In the genomic region with DNA sequence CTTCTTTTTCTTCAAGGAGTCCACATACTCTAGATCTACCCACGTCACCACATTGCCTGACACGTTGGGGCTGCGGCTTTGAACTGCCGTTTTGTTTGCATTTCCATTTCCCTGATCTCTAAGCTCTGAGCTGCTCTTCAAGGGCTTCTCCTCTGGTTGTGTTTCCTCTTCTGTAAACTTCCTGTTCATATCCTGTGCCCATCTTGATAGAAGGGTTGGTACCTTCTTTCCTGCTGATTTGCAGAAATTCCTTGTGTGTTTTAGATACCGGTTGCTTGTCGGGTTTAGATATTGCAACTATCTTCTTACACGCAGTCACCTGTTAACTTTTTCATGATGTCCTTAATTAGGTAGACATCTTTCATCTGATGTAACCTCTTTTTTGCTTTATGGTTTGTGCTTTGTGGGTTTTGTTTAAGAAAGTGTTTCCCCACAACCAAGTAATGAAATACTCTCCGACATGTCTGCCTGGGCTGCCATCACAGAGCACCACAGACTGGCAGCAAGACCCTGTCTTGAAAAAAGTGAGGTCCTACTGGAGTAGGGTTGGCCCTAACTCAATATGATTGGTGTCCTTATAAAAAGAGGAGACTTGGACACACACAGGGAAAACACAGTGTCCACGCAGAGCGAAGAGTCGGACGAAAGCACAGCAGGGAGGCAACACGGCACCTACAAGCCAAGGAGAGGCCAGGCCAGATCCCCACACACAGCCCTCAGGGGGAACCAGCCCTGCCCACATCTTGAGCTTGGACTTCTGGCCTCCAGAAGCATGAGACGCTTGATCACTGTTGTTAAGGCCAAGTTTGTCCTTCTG, we compare ENCODE assay signal across 1 cellular context.
TF ChIP-seq lines count a peak whose summit lies in the region.

No MANE protein-coding gene starts in this region.

TF ChIP-seq in HepG2, 621 proteins besides CTCF, POLR2A, EP300 and RAD21 (continued from another document and continues in another):
- TF ChIP-seq THAP9 (CRISPR knock-in tag; IDR thresholded peaks at IDR 0.05; ENCODE audit: borderline replicate concordance): no peak
- TF ChIP-seq HDAC1 (CRISPR knock-in tag; IDR thresholded peaks at IDR 0.05): peak; percentile 68; the same call in 1 of the 2 replicates
- TF ChIP-seq RAD51 (IDR thresholded peaks at IDR 0.05; ENCODE audit: borderline replicate concordance): no peak
- no peak for TF ChIP-seq ZNF354B (CRISPR knock-in tag; IDR thresholded peaks at IDR 0.05)
- TF ChIP-seq IRF2 (CRISPR knock-in tag; IDR thresholded peaks at IDR 0.05): 0 out of 2 replicates have a peak, but pooled peaks have one; percentile 39
- no peak for TF ChIP-seq HOXA9 (CRISPR knock-in tag; IDR thresholded peaks at IDR 0.05; ENCODE audit: borderline replicate concordance)
- TF ChIP-seq SALL2 (CRISPR knock-in tag; IDR thresholded peaks at IDR 0.05): no peak
- TF ChIP-seq KMT2A (CRISPR knock-in tag; IDR thresholded peaks at IDR 0.05): no peak
- TF ChIP-seq ZNF329 (CRISPR knock-in tag; IDR thresholded peaks at IDR 0.05; ENCODE audit: low read depth): no peak
- TF ChIP-seq, protein P1, sequence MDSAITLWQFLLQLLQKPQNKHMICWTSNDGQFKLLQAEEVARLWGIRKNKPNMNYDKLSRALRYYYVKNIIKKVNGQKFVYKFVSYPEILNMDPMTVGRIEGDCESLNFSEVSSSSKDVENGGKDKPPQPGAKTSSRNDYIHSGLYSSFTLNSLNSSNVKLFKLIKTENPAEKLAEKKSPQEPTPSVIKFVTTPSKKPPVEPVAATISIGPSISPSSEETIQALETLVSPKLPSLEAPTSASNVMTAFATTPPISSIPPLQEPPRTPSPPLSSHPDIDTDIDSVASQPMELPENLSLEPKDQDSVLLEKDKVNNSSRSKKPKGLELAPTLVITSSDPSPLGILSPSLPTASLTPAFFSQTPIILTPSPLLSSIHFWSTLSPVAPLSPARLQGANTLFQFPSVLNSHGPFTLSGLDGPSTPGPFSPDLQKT (CRISPR knock-in tag; IDR thresholded peaks at IDR 0.05; ENCODE audit: borderline replicate concordance): no peak
- no peak for TF ChIP-seq ATRX (CRISPR knock-in tag; IDR thresholded peaks at IDR 0.05; ENCODE audit: borderline replicate concordance)
- no peak for TF ChIP-seq ZBTB7A (CRISPR knock-in tag; IDR thresholded peaks at IDR 0.05)
- TF ChIP-seq, protein P2, sequence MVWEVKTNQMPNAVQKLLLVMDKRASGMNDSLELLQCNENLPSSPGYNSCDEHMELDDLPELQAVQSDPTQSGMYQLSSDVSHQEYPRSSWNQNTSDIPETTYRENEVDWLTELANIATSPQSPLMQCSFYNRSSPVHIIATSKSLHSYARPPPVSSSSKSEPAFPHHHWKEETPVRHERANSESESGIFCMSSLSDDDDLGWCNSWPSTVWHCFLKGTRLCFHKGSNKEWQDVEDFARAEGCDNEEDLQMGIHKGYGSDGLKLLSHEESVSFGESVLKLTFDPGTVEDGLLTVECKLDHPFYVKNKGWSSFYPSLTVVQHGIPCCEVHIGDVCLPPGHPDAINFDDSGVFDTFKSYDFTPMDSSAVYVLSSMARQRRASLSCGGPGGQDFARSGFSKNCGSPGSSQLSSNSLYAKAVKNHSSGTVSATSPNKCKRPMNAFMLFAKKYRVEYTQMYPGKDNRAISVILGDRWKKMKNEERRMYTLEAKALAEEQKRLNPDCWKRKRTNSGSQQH (CRISPR knock-in tag; IDR thresholded peaks at IDR 0.05; ENCODE audit: low read depth): no peak
- no peak for TF ChIP-seq ZNF816 (CRISPR knock-in tag; IDR thresholded peaks at IDR 0.05; ENCODE audit: borderline replicate concordance)
- no peak for TF ChIP-seq KLF9 (CRISPR knock-in tag; IDR thresholded peaks at IDR 0.05; ENCODE audit: low read depth)
- peak; percentile 39; the same call in 1 of the 2 replicates for TF ChIP-seq TARDBP (CRISPR knock-in tag; IDR thresholded peaks at IDR 0.05)
- no peak for TF ChIP-seq ZNF672 (CRISPR knock-in tag; IDR thresholded peaks at IDR 0.05)
- no peak for TF ChIP-seq ZNF616 (CRISPR knock-in tag; IDR thresholded peaks at IDR 0.05; ENCODE audit: low read depth)
- TF ChIP-seq, protein P3, sequence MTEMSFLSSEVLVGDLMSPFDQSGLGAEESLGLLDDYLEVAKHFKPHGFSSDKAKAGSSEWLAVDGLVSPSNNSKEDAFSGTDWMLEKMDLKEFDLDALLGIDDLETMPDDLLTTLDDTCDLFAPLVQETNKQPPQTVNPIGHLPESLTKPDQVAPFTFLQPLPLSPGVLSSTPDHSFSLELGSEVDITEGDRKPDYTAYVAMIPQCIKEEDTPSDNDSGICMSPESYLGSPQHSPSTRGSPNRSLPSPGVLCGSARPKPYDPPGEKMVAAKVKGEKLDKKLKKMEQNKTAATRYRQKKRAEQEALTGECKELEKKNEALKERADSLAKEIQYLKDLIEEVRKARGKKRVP (CRISPR knock-in tag; IDR thresholded peaks at IDR 0.05): no peak
- no peak for TF ChIP-seq ZNF660 (CRISPR knock-in tag; IDR thresholded peaks at IDR 0.05; ENCODE audit: borderline replicate concordance, low read depth)
- no peak for TF ChIP-seq ATF2 (CRISPR knock-in tag; IDR thresholded peaks at IDR 0.05)
- TF ChIP-seq NFIB (CRISPR knock-in tag; IDR thresholded peaks at IDR 0.05; ENCODE audit: borderline replicate concordance): no peak
- TF ChIP-seq KLF13 (CRISPR knock-in tag; IDR thresholded peaks at IDR 0.05): no peak
- no peak for TF ChIP-seq ZNF879 (CRISPR knock-in tag; IDR thresholded peaks at IDR 0.05)
- TF ChIP-seq SRY (CRISPR knock-in tag; IDR thresholded peaks at IDR 0.05): no peak
- TF ChIP-seq ZMYM4 (CRISPR knock-in tag; IDR thresholded peaks at IDR 0.05): no peak
- no peak for TF ChIP-seq ETV6 (CRISPR knock-in tag; conservative IDR thresholded peaks at IDR 0.05)
- peak; percentile 72; the same call in 1 of the 2 replicates for TF ChIP-seq ERF (CRISPR knock-in tag; IDR thresholded peaks at IDR 0.05)
- TF ChIP-seq, protein P4, sequence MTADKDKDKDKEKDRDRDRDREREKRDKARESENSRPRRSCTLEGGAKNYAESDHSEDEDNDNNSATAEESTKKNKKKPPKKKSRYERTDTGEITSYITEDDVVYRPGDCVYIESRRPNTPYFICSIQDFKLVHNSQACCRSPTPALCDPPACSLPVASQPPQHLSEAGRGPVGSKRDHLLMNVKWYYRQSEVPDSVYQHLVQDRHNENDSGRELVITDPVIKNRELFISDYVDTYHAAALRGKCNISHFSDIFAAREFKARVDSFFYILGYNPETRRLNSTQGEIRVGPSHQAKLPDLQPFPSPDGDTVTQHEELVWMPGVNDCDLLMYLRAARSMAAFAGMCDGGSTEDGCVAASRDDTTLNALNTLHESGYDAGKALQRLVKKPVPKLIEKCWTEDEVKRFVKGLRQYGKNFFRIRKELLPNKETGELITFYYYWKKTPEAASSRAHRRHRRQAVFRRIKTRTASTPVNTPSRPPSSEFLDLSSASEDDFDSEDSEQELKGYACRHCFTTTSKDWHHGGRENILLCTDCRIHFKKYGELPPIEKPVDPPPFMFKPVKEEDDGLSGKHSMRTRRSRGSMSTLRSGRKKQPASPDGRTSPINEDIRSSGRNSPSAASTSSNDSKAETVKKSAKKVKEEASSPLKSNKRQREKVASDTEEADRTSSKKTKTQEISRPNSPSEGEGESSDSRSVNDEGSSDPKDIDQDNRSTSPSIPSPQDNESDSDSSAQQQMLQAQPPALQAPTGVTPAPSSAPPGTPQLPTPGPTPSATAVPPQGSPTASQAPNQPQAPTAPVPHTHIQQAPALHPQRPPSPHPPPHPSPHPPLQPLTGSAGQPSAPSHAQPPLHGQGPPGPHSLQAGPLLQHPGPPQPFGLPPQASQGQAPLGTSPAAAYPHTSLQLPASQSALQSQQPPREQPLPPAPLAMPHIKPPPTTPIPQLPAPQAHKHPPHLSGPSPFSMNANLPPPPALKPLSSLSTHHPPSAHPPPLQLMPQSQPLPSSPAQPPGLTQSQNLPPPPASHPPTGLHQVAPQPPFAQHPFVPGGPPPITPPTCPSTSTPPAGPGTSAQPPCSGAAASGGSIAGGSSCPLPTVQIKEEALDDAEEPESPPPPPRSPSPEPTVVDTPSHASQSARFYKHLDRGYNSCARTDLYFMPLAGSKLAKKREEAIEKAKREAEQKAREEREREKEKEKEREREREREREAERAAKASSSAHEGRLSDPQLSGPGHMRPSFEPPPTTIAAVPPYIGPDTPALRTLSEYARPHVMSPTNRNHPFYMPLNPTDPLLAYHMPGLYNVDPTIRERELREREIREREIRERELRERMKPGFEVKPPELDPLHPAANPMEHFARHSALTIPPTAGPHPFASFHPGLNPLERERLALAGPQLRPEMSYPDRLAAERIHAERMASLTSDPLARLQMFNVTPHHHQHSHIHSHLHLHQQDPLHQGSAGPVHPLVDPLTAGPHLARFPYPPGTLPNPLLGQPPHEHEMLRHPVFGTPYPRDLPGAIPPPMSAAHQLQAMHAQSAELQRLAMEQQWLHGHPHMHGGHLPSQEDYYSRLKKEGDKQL (CRISPR knock-in tag; IDR thresholded peaks at IDR 0.05; ENCODE audit: low read depth): no peak
- TF ChIP-seq NFKB2 (CRISPR knock-in tag; IDR thresholded peaks at IDR 0.05; ENCODE audit: borderline replicate concordance): no peak
- no peak for TF ChIP-seq GLMP (CRISPR knock-in tag; IDR thresholded peaks at IDR 0.05; ENCODE audit: borderline replicate concordance)
- no peak for TF ChIP-seq RELA (CRISPR knock-in tag; IDR thresholded peaks at IDR 0.05)
- TF ChIP-seq BRD4 (CRISPR knock-in tag; IDR thresholded peaks at IDR 0.05): no peak
- TF ChIP-seq, protein P5, sequence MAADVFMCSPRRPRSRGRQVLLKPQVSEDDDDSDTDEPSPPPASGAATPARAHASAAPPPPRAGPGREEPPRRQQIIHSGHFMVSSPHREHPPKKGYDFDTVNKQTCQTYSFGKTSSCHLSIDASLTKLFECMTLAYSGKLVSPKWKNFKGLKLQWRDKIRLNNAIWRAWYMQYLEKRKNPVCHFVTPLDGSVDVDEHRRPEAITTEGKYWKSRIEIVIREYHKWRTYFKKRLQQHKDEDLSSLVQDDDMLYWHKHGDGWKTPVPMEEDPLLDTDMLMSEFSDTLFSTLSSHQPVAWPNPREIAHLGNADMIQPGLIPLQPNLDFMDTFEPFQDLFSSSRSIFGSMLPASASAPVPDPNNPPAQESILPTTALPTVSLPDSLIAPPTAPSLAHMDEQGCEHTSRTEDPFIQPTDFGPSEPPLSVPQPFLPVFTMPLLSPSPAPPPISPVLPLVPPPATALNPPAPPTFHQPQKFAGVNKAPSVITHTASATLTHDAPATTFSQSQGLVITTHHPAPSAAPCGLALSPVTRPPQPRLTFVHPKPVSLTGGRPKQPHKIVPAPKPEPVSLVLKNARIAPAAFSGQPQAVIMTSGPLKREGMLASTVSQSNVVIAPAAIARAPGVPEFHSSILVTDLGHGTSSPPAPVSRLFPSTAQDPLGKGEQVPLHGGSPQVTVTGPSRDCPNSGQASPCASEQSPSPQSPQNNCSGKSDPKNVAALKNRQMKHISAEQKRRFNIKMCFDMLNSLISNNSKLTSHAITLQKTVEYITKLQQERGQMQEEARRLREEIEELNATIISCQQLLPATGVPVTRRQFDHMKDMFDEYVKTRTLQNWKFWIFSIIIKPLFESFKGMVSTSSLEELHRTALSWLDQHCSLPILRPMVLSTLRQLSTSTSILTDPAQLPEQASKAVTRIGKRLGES (CRISPR knock-in tag; IDR thresholded peaks at IDR 0.05; ENCODE audit: borderline replicate concordance): no peak
- TF ChIP-seq, protein P6, sequence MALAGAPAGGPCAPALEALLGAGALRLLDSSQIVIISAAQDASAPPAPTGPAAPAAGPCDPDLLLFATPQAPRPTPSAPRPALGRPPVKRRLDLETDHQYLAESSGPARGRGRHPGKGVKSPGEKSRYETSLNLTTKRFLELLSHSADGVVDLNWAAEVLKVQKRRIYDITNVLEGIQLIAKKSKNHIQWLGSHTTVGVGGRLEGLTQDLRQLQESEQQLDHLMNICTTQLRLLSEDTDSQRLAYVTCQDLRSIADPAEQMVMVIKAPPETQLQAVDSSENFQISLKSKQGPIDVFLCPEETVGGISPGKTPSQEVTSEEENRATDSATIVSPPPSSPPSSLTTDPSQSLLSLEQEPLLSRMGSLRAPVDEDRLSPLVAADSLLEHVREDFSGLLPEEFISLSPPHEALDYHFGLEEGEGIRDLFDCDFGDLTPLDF (CRISPR knock-in tag; IDR thresholded peaks at IDR 0.05): no peak
- TF ChIP-seq SSRP1 (CRISPR knock-in tag; IDR thresholded peaks at IDR 0.05): no peak
- no peak for TF ChIP-seq PLRG1 (conservative IDR thresholded peaks at IDR 0.05)
- TF ChIP-seq ELF3 (CRISPR knock-in tag; IDR thresholded peaks at IDR 0.05): peak; percentile 92
